11 cellular contexts compared by ENCODE assay signal in the genomic region with DNA sequence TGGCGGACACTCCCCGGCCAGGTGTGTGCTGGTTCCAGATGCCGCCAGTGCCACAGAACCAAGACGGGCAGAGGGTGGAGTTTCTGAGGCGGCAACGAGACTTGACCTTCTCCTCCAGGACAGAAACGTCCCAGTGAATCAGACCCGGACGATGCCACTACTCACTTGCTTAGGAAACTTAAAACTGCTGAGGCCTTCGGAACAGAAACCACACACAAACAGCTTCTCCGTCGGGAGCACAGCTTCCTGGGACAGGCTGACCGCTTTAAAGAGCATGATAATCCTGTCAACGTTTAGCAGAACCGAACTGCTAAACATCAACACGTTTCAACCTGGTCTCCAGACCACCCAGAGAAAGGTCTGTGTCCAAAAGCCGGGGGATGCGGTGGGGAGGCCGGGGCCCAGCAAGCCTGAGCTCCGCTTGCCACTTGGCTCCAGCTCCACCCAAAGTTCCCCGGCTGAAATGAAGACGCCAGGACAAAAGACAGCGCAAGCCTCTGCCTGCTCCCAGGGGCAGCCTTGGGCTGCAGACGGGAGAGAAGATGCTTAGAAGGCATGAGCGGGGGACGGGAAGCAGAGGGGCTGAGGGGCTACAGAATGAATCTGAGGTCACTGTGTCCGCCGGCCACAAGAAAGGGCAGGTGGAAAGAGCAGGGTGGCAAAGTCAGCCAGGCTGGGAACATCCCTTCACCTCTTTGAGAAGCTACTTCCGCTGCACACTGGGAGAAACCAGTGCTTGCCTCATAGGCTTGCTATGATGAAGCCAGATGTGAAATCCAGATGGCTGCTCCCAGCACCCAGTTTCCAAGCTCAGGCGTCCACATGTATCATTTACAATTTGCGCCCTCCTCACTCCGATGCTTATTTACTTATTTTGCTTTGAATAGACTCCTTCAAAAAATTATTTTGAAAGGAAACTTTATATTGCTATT.
DNase-seq lines count a peak whose midpoint lies in the region; ATAC-seq, FAIRE-seq and TF ChIP-seq lines count a peak whose summit lies in the region.
"Had no signal": no experiment of that assay in that cellular context is flagged by ENCODE, and none has a peak within 500 bp of the region (broad histone marks: within the 10 kb centered on the region; RNA-seq: fewer than 3 reads in every experiment).

No MANE protein-coding gene starts in this region.

- H3K36me3 ChIP-seq in tibial artery (no peaks in the 10 kb centered on the region), small intestine (ENCODE audit: control insufficient read depth in 2 of 2, insufficient read depth in 2 of 2, low read length in 2 of 2) (no peaks in the 10 kb centered on the region)
- H3K36me3 ChIP-seq in CD4-positive, alpha-beta memory T cell (ENCODE audit: insufficient read depth, low read length), result no peaks in the 10 kb centered on the region

- H3K4me1 ChIP-seq in tibial artery (peaks cover 6 to 50% (median 23%) of the 10 kb centered on the region in 4 donors), small intestine (ENCODE audit: control insufficient read depth in 2 of 2, insufficient read depth in 1 of 2, low read depth in 1 of 2, low read length in 1 of 2) (no peaks in the 10 kb centered on the region)
- H3K4me1 ChIP-seq in CD4-positive, alpha-beta memory T cell (ENCODE audit: insufficient read depth, low read length), result peaks cover 10% of the 10 kb centered on the region

- H3K4me3 ChIP-seq in epithelial cell of esophagus (ENCODE audit: low read length), result no peak overlapping the region
- peak overlapping the region in 1 of 2 donors; percentile 0 for H3K4me3 ChIP-seq in tibial artery
- no peak overlapping the region for H3K4me3 ChIP-seq in small intestine (ENCODE audit: low read depth in 1 of 2, low read length in 2 of 2)
- H3K4me3 ChIP-seq in CD4-positive, alpha-beta memory T cell (ENCODE audit: low read length in 2 of 2), result no peak overlapping the region

- H3K4me1 Mint-ChIP-seq in CD4-positive, alpha-beta memory T cell, result peaks cover 5 to 17% (median 9%) of the 10 kb centered on the region in 4 donors

- no peak overlapping the region for H3K27ac Mint-ChIP-seq in CD4-positive, alpha-beta memory T cell
- H3K27ac Mint-ChIP-seq: T-helper 17 cell had no signal

- ATAC-seq in HG03520 (IDR thresholded peaks at IDR 0.05; ENCODE audit: unreplicated experiment), result no peak
- ATAC-seq: HepG2, T-helper 17 cell had no signal

- WGBS in small intestine, 3 donors, result 63 to 75% (median 69%) methylated on average over 32 of the region's 32 CpGs

- H3K27ac ChIP-seq in tibial artery, result peak overlapping the region; percentile 4 to 8
- H3K27ac ChIP-seq in small intestine (ENCODE audit: low read depth in 1 of 2, low read length in 1 of 2), result peak overlapping the region in 1 of 2 donors; percentile 87
- H3K27ac ChIP-seq in CD4-positive, alpha-beta memory T cell (ENCODE audit: low read depth, low read length), result no peak overlapping the region

- no peak overlapping the region for H3K4me3 Mint-ChIP-seq in CD4-positive, alpha-beta memory T cell
- H3K4me3 Mint-ChIP-seq: T-helper 17 cell had no signal

- peak; percentile 16 for DNase-seq in NCI-H2171 (lab: John Stamatoyannopoulos, UW)
- peak; percentile 57 for DNase-seq in epithelial cell of esophagus (ENCODE audit: low read depth)
- peak; percentile 41 for DNase-seq in mucosa of gallbladder (ENCODE audit: low spot score)
- DNase-seq in tibial artery, result peak in 1 of 2 donors; percentile 65
- no peak for DNase-seq in small intestine
- no peak for DNase-seq in CD4-positive, alpha-beta memory T cell
- DNase-seq: kidney, NCI-H2227 treated with DMSO at 0.1 percent for 48 hours, T-helper 17 cell had no signal

- H3K36me3 Mint-ChIP-seq in CD4-positive, alpha-beta memory T cell, result no peaks in the 10 kb centered on the region

- intact Hi-C loops in tibial artery (cut with DNase I; ENCODE audit: low total_unique reads), result no loop called here
- intact Hi-C loops in CD4-positive, alpha-beta memory T cell (cut with micrococcal nuclease), result no loop called here

- peaks cover 0 to 3% (median 0%) of the 10 kb centered on the region in 8 donors for H3K9me3 Mint-ChIP-seq in CD4-positive, alpha-beta memory T cell

- no peak for FAIRE-seq in small intestine (lab: Jason Lieb, UNC)
- FAIRE-seq: HepG2, kidney had no signal

- POLR2A ChIA-PET in CD4-positive, alpha-beta memory T cell (lab: Charles Lee; ENCODE audit: partially characterized antibody), result no interaction called here

- H3K27me3 Mint-ChIP-seq in CD4-positive, alpha-beta memory T cell, result peaks cover 14 to 30% of the 10 kb centered on the region in 2 donors

- H3K9me3 ChIP-seq in tibial artery (no peaks in the 10 kb centered on the region), small intestine (ENCODE audit: control insufficient read depth, low read depth) (no peaks in the 10 kb centered on the region)
- no peaks in the 10 kb centered on the region for H3K9me3 ChIP-seq in CD4-positive, alpha-beta memory T cell (ENCODE audit: control insufficient read depth in 1 of 2, low read length in 2 of 2)

- no peak for TF ChIP-seq CTCF in epithelial cell of esophagus (IDR thresholded peaks at IDR 0.05; ENCODE audit: insufficient read depth, low read depth, low read length, missing control alignments)
- no peak for TF ChIP-seq CTCF in tibial artery (IDR thresholded peaks at IDR 0.05)

- CTCF ChIA-PET in CD4-positive, alpha-beta memory T cell (lab: Charles Lee; ENCODE audit: partially characterized antibody), result interaction anchor here (1.1 kb wide), 1 partner anchor 11 kb away, joined by 3 read pairs; no protein-coding TSS in a partner anchor

- H3K27me3 ChIP-seq in tibial artery (no peaks in the 10 kb centered on the region), small intestine (ENCODE audit: control insufficient read depth in 2 of 2, insufficient read depth in 2 of 2, low read length in 2 of 2) (no peaks in the 10 kb centered on the region)
- H3K27me3 ChIP-seq in CD4-positive, alpha-beta memory T cell (ENCODE audit: insufficient read depth, low read length), result peaks cover 3% of the 10 kb centered on the region

Comparison
In these comparisons a context has a peak if more than half of its experiments do, and no peak if none do; other contexts are left out.
1. DNase-seq: peak in NCI-H2171 (single experiment), epithelial cell of esophagus (single experiment) and mucosa of gallbladder (single experiment); none in small intestine (single experiment) and CD4-positive, alpha-beta memory T cell (0 of 5).